Comparison of ENCODE assay signal across 33 cellular contexts in genomic region chr6:2464641-2465040, GRCh38.
DNase-seq lines count a peak whose midpoint lies in the region; ATAC-seq and TF ChIP-seq lines count a peak whose summit lies in the region.
"Had no signal": no experiment of that assay in that cellular context is flagged by ENCODE, and none has a peak within 500 bp of the region (broad histone marks: within the 10 kb centered on the region; RNA-seq: fewer than 3 reads in every experiment).

No MANE protein-coding gene starts in this region.

- H3K36me3 ChIP-seq in HEK293 (ENCODE audit: control insufficient read depth in 2 of 2, insufficient read depth in 1 of 2, low read length in 2 of 2) (no peaks in the 10 kb centered on the region), PC-9 (ENCODE audit: low read depth) (no peaks in the 10 kb centered on the region)
- H3K36me3 ChIP-seq: BE2C; BLaER1; BLaER1 treated with 17β-estradiol and CSF1 and Interleukin-3, amounts not matched to agents 10 nM and 100 nM had no signal

- H4K20me1 ChIP-seq in PC-9 (ENCODE audit: insufficient read depth), result no peaks in the 10 kb centered on the region
- H4K20me1 ChIP-seq: BLaER1; BLaER1 treated with 17β-estradiol and CSF1 and Interleukin-3, amounts not matched to agents 10 nM and 100 nM had no signal

- H3K27me3 ChIP-seq in PC-9 (ENCODE audit: insufficient read depth, low read depth), result no peaks in the 10 kb centered on the region
- H3K27me3 ChIP-seq: BLaER1; BLaER1 treated with 17β-estradiol and CSF1 and Interleukin-3, amounts not matched to agents 10 nM and 100 nM had no signal

- POLR2A ChIA-PET in HEK293 (lab: Yijun Ruan, JAX), result no interaction called here
- POLR2A ChIA-PET in PC-9 (lab: Charles Lee; ENCODE audit: unreplicated experiment), result no interaction called here

- no peaks in the 10 kb centered on the region for H3F3A ChIP-seq in PC-9 (ENCODE audit: insufficient read depth, low read depth)

- H3K79me2 ChIP-seq in PC-9 (ENCODE audit: low read depth), result no peaks in the 10 kb centered on the region

- H2AFZ ChIP-seq in PC-9, result no peak overlapping the region

- DNase-seq in M059J (ENCODE audit: low read depth) (peak; percentile 43), PC-9 (peak; percentile 44 to 56), RPMI8226 (peak; percentile 81), iPS-NIHi7 (ENCODE audit: extremely low spot score) (no peak), OCI-M1 (lab: John Stamatoyannopoulos, UW) (no peak), H4 (ENCODE audit: low spot score) (no peak)
- DNase-seq: 8988T; ACHN; AML-193; BE2C; C1 segment of cervical spinal cord; Caco-2; Calu3; CD4-positive, alpha-beta memory T cell; CD4-positive, alpha-beta T cell; CD4-positive, CD25-positive, alpha-beta regulatory T cell; CD8-positive, alpha-beta memory T cell; CD8-positive, alpha-beta T cell; COR-L47; DMS 273 treated with DMSO at 0.1 percent for 48 hours; DMS153; DMS53; DMS79; DMS79 treated with DMSO at 0.1 percent for 48 hours; DND-41; EL had no signal

- H3K4me1 ChIP-seq in HEK293 (ENCODE audit: control insufficient read depth, insufficient read depth, low read length) (0 out of 2 replicates have a peak, but pooled peaks cover 3% of the 10 kb centered on the region), PC-9 (replicated peaks; ENCODE audit: insufficient read depth) (peaks cover 8% of the 10 kb centered on the region; the same call in 1 of the 2 replicates)
- H3K4me1 ChIP-seq: A549; BE2C; BLaER1; BLaER1 treated with 17β-estradiol and CSF1 and Interleukin-3, amounts not matched to agents 10 nM and 100 nM; Caco-2 had no signal

- H3K9me2 ChIP-seq in PC-9 (ENCODE audit: insufficient read depth), result no peaks in the 10 kb centered on the region

- intact Hi-C loops in PC-9 (cut with micrococcal nuclease; ENCODE audit: unreplicated experiment), result no loop called here

- CTCF ChIA-PET in HEK293 (lab: Yijun Ruan, JAX) (interaction anchor here (0.6 to 1.1 kb wide), 2 partner anchors 14 to 854 kb away, joined by 3 to 6 read pairs; no protein-coding TSS in a partner anchor), PC-9 (lab: Charles Lee) (no interaction called here)

- H3K27ac ChIP-seq in HEK293 (ENCODE audit: extremely low read depth, low read depth, low read length) (no peak overlapping the region), PC-9 (no peak overlapping the region)
- H3K27ac ChIP-seq: 22Rv1; A549; BLaER1; BLaER1 treated with 17β-estradiol and CSF1 and Interleukin-3, amounts not matched to agents 10 nM and 100 nM; C4-2B had no signal

- TF ChIP-seq CTCF in HEK293 (tag by site-specific recombination; IDR thresholded peaks at IDR 0.05) (no peak), PC-9 (conservative IDR thresholded peaks at IDR 0.05) (no peak)

- no peak for ATAC-seq in HG03460 (IDR thresholded peaks at IDR 0.05; ENCODE audit: unreplicated experiment)
- ATAC-seq: A549; CD8-positive, alpha-beta T cell had no signal

- H3K4me3 ChIP-seq in HEK293 (ENCODE audit: low read depth, low read length), result no peak overlapping the region
- no peak overlapping the region for H3K4me3 ChIP-seq in PC-9
- H3K4me3 ChIP-seq: A549; BLaER1; BLaER1 treated with 17β-estradiol and CSF1 and Interleukin-3, amounts not matched to agents 10 nM and 100 nM had no signal

- no peak overlapping the region; the same call in 1 of the 2 replicates for H3K4me2 ChIP-seq in PC-9
- H3K4me2 ChIP-seq: A549; BLaER1; BLaER1 treated with 17β-estradiol and CSF1 and Interleukin-3, amounts not matched to agents 10 nM and 100 nM had no signal

- BruUV-seq in PC-9 (replicated peaks; lab: Mats Ljungman, UMichigan), result no TSS peak

- no peaks in the 10 kb centered on the region for H3K9me3 ChIP-seq in HEK293 (ENCODE audit: control insufficient read depth, insufficient read depth, low read depth, low read length)
- no peaks in the 10 kb centered on the region for H3K9me3 ChIP-seq in PC-9 (ENCODE audit: insufficient read depth, low read depth)
- H3K9me3 ChIP-seq: A549; BE2C; BLaER1; BLaER1 treated with 17β-estradiol and CSF1 and Interleukin-3, amounts not matched to agents 10 nM and 100 nM; Caco-2 had no signal

TF ChIP-seq in HEK293, 187 proteins besides CTCF, POLR2A, EP300 and RAD21:
- peak; percentile 10; the same call in 1 of the 2 replicates for TF ChIP-seq SCRT2 (tag by site-specific recombination; IDR thresholded peaks at IDR 0.05)
- TF ChIP-seq GLIS1 (tag by site-specific recombination; IDR thresholded peaks at IDR 0.05), result no peak

Comparison
In these comparisons a context has a peak if more than half of its experiments do, and no peak if none do; other contexts are left out.
1. DNase-seq: peak in M059J (single experiment), PC-9 (2 of 2) and RPMI8226 (single experiment); none in iPS-NIHi7 (single experiment), OCI-M1 (single experiment) and H4 (single experiment).